Comparison of ENCODE assay signal across 2 cellular contexts in the genomic region with DNA sequence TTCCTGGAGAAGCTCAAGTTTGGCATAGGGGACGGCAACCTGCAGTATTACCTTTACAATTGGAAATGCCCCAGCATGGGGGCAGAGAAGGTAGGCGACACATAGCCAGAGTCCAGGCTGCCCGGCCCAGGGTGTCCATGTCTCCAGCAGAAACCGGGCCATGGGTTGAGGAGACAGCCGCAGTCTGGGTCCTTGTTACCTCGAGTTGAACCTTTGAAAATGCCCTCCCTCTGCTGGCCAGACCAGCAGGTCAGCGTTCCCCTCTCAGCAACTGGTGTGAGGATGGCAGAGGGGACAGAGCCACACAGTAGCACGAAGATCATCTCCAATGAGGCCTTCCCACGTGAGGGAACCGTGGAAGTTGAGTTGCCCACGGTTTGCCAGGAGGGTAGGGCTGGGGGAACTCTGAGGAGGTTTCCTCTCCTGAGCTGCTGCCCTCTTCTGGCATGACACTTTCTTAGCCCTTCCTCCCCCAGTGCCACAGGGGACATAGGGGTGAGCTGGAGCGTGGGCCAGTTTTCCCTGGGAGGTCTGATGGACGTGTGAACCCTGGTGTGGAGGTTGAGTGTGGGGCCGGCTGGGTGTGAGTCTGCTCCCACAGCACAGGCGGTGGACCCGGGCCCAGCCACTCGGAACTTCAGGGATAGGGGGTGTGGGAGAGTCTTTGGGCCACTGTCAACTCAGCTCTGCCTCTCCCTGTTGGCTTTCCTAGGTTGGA.
TF ChIP-seq lines count a peak whose summit lies in the region.

No MANE protein-coding gene starts in this region.

TF ChIP-seq in HEK293, 187 proteins besides CTCF, POLR2A, EP300 and RAD21:
- TF ChIP-seq ZNF48 (tag by site-specific recombination; IDR thresholded peaks at IDR 0.05) (no peak), ZSCAN30 (tag by site-specific recombination; IDR thresholded peaks at IDR 0.05) (no peak), ZNF335 (tag by site-specific recombination; conservative IDR thresholded peaks at IDR 0.05) (no peak), ZNF624 (tag by site-specific recombination; IDR thresholded peaks at IDR 0.05) (no peak), ZNF366 (tag by site-specific recombination; conservative IDR thresholded peaks at IDR 0.05) (no peak), BCL6B (tag by site-specific recombination; IDR thresholded peaks at IDR 0.05) (no peak), ZFHX2 (tag by site-specific recombination; conservative IDR thresholded peaks at IDR 0.05) (no peak), ZNF175 (tag by site-specific recombination; IDR thresholded peaks at IDR 0.05) (no peak), KLF1 (tag by site-specific recombination; IDR thresholded peaks at IDR 0.05) (no peak), ZNF311 (tag by site-specific recombination; IDR thresholded peaks at IDR 0.05; ENCODE audit: borderline replicate concordance) (no peak), GLI4 (tag by site-specific recombination; IDR thresholded peaks at IDR 0.05) (no peak), ZNF561 (tag by site-specific recombination; IDR thresholded peaks at IDR 0.05; ENCODE audit: borderline replicate concordance) (no peak), ZNF341 (tag by site-specific recombination; IDR thresholded peaks at IDR 0.05; ENCODE audit: low read depth) (no peak), FEZF1 (tag by site-specific recombination; IDR thresholded peaks at IDR 0.05) (no peak), ZNF548 (tag by site-specific recombination; IDR thresholded peaks at IDR 0.05) (no peak), MEIS1 (CRISPR knock-in tag; IDR thresholded peaks at IDR 0.05; ENCODE audit: borderline replicate concordance) (no peak)
- TF ChIP-seq, protein P1, sequence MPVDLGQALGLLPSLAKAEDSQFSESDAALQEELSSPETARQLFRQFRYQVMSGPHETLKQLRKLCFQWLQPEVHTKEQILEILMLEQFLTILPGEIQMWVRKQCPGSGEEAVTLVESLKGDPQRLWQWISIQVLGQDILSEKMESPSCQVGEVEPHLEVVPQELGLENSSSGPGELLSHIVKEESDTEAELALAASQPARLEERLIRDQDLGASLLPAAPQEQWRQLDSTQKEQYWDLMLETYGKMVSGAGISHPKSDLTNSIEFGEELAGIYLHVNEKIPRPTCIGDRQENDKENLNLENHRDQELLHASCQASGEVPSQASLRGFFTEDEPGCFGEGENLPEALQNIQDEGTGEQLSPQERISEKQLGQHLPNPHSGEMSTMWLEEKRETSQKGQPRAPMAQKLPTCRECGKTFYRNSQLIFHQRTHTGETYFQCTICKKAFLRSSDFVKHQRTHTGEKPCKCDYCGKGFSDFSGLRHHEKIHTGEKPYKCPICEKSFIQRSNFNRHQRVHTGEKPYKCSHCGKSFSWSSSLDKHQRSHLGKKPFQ (tag by site-specific recombination; IDR thresholded peaks at IDR 0.05) = no peak
- TF ChIP-seq, protein P2, sequence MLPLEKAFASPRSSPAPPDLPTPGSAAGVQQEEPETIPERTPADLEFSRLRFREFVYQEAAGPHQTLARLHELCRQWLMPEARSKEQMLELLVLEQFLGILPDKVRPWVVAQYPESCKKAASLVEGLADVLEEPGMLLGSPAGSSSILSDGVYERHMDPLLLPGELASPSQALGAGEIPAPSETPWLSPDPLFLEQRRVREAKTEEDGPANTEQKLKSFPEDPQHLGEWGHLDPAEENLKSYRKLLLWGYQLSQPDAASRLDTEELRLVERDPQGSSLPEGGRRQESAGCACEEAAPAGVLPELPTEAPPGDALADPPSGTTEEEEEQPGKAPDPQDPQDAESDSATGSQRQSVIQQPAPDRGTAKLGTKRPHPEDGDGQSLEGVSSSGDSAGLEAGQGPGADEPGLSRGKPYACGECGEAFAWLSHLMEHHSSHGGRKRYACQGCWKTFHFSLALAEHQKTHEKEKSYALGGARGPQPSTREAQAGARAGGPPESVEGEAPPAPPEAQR (tag by site-specific recombination; IDR thresholded peaks at IDR 0.05) = no peak

TF ChIP-seq in GM12878, 131 proteins besides CTCF, POLR2A, EP300 and RAD21:
- TF ChIP-seq SIX5 (IDR thresholded peaks at IDR 0.05; ENCODE audit: low read depth, low read length, severe bottlenecking) = no peak
